2 cellular contexts compared by ENCODE assay signal in the genomic region with DNA sequence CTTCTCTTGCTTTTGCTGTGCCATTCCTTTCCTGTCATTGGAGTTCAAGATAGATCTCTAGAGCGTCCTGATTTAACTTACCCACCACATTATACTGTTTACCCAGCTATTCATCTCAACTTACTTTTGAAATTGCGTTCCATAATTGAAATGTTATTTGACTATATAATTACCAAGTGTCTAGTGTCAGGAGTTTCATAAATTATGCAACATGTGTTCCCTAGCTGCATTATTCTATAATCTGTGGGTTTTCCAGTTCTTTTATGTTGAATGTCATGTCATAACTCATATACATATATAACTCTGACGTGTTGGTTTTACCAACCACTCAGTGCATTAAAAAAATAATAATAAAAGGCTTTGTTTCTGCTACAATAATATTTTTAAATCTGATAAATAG.
TF ChIP-seq lines count a peak whose summit lies in the region.

No MANE protein-coding gene starts in this region.

TF ChIP-seq in HCT116, 20 proteins besides CTCF, POLR2A, EP300 and RAD21 (continued from another document):
- TF ChIP-seq SIN3A (IDR thresholded peaks at IDR 0.05; ENCODE audit: low read depth) (no peak), CEBPB (IDR thresholded peaks at IDR 0.05; ENCODE audit: low read depth) (no peak)
- TF ChIP-seq, protein P1, sequence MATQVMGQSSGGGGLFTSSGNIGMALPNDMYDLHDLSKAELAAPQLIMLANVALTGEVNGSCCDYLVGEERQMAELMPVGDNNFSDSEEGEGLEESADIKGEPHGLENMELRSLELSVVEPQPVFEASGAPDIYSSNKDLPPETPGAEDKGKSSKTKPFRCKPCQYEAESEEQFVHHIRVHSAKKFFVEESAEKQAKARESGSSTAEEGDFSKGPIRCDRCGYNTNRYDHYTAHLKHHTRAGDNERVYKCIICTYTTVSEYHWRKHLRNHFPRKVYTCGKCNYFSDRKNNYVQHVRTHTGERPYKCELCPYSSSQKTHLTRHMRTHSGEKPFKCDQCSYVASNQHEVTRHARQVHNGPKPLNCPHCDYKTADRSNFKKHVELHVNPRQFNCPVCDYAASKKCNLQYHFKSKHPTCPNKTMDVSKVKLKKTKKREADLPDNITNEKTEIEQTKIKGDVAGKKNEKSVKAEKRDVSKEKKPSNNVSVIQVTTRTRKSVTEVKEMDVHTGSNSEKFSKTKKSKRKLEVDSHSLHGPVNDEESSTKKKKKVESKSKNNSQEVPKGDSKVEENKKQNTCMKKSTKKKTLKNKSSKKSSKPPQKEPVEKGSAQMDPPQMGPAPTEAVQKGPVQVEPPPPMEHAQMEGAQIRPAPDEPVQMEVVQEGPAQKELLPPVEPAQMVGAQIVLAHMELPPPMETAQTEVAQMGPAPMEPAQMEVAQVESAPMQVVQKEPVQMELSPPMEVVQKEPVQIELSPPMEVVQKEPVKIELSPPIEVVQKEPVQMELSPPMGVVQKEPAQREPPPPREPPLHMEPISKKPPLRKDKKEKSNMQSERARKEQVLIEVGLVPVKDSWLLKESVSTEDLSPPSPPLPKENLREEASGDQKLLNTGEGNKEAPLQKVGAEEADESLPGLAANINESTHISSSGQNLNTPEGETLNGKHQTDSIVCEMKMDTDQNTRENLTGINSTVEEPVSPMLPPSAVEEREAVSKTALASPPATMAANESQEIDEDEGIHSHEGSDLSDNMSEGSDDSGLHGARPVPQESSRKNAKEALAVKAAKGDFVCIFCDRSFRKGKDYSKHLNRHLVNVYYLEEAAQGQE (IDR thresholded peaks at IDR 0.05; ENCODE audit: low read depth): no peak
- TF ChIP-seq, protein P2, sequence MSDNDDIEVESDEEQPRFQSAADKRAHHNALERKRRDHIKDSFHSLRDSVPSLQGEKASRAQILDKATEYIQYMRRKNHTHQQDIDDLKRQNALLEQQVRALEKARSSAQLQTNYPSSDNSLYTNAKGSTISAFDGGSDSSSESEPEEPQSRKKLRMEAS (IDR thresholded peaks at IDR 0.05): no peak

TF ChIP-seq in WTC11, 78 proteins besides CTCF, POLR2A, EP300 and RAD21 (continued from another document):
- TF ChIP-seq, protein P3, sequence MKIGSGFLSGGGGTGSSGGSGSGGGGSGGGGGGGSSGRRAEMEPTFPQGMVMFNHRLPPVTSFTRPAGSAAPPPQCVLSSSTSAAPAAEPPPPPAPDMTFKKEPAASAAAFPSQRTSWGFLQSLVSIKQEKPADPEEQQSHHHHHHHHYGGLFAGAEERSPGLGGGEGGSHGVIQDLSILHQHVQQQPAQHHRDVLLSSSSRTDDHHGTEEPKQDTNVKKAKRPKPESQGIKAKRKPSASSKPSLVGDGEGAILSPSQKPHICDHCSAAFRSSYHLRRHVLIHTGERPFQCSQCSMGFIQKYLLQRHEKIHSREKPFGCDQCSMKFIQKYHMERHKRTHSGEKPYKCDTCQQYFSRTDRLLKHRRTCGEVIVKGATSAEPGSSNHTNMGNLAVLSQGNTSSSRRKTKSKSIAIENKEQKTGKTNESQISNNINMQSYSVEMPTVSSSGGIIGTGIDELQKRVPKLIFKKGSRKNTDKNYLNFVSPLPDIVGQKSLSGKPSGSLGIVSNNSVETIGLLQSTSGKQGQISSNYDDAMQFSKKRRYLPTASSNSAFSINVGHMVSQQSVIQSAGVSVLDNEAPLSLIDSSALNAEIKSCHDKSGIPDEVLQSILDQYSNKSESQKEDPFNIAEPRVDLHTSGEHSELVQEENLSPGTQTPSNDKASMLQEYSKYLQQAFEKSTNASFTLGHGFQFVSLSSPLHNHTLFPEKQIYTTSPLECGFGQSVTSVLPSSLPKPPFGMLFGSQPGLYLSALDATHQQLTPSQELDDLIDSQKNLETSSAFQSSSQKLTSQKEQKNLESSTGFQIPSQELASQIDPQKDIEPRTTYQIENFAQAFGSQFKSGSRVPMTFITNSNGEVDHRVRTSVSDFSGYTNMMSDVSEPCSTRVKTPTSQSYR (CRISPR knock-in tag; IDR thresholded peaks at IDR 0.05): no peak
